Comparison of ENCODE assay signal across 1 cellular context in the genomic region with DNA sequence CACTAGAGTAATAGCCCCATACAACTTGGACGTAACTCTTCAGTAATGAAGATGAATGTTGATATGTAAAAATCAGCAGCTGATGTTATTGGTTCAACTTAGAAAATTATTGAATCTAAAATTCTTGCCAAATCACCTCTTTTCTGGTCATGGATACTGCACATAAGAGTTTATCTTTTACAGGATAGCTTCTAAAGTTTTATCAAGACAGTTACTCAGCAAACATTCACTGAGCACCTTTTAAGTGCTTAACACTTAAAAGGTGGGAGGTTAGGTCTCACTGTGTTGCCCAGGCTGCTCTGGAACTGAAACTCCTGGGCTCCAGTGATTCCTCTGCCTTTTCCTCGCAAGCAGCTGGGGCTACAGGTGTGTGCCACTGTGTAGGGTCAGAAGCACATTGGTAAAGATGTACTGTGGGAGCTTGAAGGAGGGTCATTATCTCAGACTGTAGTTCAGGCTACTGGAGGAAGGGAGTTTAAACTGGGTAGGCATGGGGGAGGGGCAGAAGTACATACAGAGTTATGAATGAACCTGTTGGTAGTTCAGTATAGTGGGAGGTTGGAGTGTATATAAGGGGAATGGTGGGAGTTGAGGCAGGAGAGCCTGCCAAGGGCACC.
TF ChIP-seq lines count a peak whose summit lies in the region.

No MANE protein-coding gene starts in this region.

TF ChIP-seq in K562, 482 proteins besides CTCF, POLR2A, EP300 and RAD21 (continued from another document and continues in another):
- TF ChIP-seq, protein P1, sequence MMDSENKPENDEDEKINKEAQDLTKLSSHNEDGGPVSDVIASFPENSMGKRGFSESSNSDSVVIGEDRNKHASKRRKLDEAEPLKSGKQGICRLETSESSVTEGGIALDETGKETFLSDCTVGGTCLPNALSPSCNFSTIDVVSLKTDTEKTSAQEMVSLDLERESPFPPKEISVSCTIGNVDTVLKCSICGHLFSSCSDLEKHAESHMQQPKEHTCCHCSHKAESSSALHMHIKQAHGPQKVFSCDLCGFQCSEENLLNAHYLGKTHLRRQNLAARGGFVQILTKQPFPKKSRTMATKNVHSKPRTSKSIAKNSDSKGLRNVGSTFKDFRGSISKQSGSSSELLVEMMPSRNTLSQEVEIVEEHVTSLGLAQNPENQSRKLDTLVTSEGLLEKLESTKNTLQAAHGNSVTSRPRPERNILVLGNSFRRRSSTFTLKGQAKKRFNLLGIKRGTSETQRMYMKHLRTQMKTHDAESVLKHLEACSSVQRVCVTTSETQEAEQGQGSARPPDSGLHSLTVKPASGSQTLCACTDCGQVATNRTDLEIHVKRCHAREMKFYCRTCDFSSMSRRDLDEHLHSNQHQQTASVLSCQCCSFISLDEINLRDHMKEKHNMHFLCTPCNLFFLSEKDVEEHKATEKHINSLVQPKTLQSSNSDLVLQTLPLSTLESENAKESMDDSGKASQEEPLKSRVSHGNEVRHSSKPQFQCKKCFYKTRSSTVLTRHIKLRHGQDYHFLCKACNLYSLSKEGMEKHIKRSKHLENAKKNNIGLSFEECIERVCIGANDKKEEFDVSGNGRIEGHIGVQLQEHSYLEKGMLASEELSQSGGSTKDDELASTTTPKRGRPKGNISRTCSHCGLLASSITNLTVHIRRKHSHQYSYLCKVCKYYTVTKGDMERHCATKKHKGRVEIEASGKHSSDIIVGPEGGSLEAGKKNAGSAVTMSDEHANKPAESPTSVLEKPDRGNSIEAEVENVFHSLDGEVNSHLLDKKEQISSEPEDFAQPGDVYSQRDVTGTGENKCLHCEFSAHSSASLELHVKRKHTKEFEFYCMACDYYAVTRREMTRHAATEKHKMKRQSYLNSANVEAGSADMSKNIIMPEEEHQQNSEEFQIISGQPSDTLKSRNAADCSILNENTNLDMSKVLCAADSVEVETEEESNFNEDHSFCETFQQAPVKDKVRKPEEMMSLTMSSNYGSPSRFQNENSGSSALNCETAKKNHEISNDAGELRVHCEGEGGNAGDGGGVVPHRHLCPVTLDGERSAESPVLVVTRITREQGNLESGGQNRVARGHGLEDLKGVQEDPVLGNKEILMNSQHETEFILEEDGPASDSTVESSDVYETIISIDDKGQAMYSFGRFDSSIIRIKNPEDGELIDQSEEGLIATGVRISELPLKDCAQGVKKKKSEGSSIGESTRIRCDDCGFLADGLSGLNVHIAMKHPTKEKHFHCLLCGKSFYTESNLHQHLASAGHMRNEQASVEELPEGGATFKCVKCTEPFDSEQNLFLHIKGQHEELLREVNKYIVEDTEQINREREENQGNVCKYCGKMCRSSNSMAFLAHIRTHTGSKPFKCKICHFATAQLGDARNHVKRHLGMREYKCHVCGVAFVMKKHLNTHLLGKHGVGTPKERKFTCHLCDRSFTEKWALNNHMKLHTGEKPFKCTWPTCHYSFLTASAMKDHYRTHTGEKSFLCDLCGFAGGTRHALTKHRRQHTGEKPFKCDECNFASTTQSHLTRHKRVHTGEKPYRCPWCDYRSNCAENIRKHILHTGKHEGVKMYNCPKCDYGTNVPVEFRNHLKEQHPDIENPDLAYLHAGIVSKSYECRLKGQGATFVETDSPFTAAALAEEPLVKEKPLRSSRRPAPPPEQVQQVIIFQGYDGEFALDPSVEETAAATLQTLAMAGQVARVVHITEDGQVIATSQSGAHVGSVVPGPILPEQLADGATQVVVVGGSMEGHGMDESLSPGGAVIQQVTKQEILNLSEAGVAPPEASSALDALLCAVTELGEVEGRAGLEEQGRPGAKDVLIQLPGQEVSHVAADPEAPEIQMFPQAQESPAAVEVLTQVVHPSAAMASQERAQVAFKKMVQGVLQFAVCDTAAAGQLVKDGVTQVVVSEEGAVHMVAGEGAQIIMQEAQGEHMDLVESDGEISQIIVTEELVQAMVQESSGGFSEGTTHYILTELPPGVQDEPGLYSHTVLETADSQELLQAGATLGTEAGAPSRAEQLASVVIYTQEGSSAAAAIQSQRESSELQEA (IDR thresholded peaks at IDR 0.05; ENCODE audit: low read depth) = no peak
- no peak for TF ChIP-seq ZNF347 (CRISPR knock-in tag; IDR thresholded peaks at IDR 0.05; ENCODE audit: low read depth)
- TF ChIP-seq HNRNPH1 (optimal IDR thresholded peaks at IDR 0.05; ENCODE audit: low read depth, low read length) = no peak
- TF ChIP-seq ILK (tag; IDR thresholded peaks at IDR 0.05; ENCODE audit: borderline replicate concordance, low read depth) = no peak
- no peak for TF ChIP-seq TEAD2 (tag; IDR thresholded peaks at IDR 0.05)
- TF ChIP-seq, protein P2, sequence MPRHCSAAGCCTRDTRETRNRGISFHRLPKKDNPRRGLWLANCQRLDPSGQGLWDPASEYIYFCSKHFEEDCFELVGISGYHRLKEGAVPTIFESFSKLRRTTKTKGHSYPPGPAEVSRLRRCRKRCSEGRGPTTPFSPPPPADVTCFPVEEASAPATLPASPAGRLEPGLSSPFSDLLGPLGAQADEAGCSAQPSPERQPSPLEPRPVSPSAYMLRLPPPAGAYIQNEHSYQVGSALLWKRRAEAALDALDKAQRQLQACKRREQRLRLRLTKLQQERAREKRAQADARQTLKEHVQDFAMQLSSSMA (CRISPR knock-in tag; IDR thresholded peaks at IDR 0.05) = no peak
- TF ChIP-seq PTRF (tag; IDR thresholded peaks at IDR 0.05) = no peak
- no peak for TF ChIP-seq CREBBP (IDR thresholded peaks at IDR 0.05; ENCODE audit: low read depth, low read length)
- TF ChIP-seq, protein P3, sequence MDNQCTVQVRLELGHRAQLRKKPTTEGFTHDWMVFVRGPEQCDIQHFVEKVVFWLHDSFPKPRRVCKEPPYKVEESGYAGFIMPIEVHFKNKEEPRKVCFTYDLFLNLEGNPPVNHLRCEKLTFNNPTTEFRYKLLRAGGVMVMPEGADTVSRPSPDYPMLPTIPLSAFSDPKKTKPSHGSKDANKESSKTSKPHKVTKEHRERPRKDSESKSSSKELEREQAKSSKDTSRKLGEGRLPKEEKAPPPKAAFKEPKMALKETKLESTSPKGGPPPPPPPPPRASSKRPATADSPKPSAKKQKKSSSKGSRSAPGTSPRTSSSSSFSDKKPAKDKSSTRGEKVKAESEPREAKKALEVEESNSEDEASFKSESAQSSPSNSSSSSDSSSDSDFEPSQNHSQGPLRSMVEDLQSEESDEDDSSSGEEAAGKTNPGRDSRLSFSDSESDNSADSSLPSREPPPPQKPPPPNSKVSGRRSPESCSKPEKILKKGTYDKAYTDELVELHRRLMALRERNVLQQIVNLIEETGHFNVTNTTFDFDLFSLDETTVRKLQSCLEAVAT (IDR thresholded peaks at IDR 0.05) = 0 out of 4 replicates have a peak, but pooled peaks of 1 of the 2 experiments have one; percentile 29
- TF ChIP-seq ZNF253 (CRISPR knock-in tag; conservative IDR thresholded peaks at IDR 0.05) = no peak
- peak; percentile 25; the same call in 1 of the 2 replicates for TF ChIP-seq CHD2 (IDR thresholded peaks at IDR 0.05; ENCODE audit: low read depth, low read length)
- TF ChIP-seq PCBP1 (IDR thresholded peaks at IDR 0.05; ENCODE audit: low read depth, low read length, poor library complexity, severe bottlenecking) = no peak
- TF ChIP-seq, protein P4, sequence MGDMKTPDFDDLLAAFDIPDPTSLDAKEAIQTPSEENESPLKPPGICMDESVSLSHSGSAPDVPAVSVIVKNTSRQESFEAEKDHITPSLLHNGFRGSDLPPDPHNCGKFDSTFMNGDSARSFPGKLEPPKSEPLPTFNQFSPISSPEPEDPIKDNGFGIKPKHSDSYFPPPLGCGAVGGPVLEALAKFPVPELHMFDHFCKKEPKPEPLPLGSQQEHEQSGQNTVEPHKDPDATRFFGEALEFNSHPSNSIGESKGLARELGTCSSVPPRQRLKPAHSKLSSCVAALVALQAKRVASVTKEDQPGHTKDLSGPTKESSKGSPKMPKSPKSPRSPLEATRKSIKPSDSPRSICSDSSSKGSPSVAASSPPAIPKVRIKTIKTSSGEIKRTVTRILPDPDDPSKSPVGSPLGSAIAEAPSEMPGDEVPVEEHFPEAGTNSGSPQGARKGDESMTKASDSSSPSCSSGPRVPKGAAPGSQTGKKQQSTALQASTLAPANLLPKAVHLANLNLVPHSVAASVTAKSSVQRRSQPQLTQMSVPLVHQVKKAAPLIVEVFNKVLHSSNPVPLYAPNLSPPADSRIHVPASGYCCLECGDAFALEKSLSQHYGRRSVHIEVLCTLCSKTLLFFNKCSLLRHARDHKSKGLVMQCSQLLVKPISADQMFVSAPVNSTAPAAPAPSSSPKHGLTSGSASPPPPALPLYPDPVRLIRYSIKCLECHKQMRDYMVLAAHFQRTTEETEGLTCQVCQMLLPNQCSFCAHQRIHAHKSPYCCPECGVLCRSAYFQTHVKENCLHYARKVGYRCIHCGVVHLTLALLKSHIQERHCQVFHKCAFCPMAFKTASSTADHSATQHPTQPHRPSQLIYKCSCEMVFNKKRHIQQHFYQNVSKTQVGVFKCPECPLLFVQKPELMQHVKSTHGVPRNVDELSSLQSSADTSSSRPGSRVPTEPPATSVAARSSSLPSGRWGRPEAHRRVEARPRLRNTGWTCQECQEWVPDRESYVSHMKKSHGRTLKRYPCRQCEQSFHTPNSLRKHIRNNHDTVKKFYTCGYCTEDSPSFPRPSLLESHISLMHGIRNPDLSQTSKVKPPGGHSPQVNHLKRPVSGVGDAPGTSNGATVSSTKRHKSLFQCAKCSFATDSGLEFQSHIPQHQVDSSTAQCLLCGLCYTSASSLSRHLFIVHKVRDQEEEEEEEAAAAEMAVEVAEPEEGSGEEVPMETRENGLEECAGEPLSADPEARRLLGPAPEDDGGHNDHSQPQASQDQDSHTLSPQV (IDR thresholded peaks at IDR 0.05) = 0 out of 2 replicates have a peak, but pooled peaks have one; percentile 47
- 0 out of 2 replicates have a peak, but pooled peaks have one; percentile 55 for TF ChIP-seq HDGF (IDR thresholded peaks at IDR 0.05)
- TF ChIP-seq CHCHD3 (CRISPR knock-in tag; IDR thresholded peaks at IDR 0.05) = no peak
- TF ChIP-seq, protein P5, sequence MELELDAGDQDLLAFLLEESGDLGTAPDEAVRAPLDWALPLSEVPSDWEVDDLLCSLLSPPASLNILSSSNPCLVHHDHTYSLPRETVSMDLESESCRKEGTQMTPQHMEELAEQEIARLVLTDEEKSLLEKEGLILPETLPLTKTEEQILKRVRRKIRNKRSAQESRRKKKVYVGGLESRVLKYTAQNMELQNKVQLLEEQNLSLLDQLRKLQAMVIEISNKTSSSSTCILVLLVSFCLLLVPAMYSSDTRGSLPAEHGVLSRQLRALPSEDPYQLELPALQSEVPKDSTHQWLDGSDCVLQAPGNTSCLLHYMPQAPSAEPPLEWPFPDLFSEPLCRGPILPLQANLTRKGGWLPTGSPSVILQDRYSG (tag; conservative IDR thresholded peaks at IDR 0.05; ENCODE audit: low read depth) = no peak
- no peak for TF ChIP-seq NUFIP1 (IDR thresholded peaks at IDR 0.05; ENCODE audit: partially characterized antibody)
- TF ChIP-seq ERF (CRISPR knock-in tag; IDR thresholded peaks at IDR 0.05) = no peak
- peak; percentile 51; the same call in 1 of the 2 replicates for TF ChIP-seq ARID1B (IDR thresholded peaks at IDR 0.05)
- no peak for TF ChIP-seq ASH1L (IDR thresholded peaks at IDR 0.05; ENCODE audit: borderline replicate concordance, low read depth, partially characterized antibody)
- TF ChIP-seq, protein P6, sequence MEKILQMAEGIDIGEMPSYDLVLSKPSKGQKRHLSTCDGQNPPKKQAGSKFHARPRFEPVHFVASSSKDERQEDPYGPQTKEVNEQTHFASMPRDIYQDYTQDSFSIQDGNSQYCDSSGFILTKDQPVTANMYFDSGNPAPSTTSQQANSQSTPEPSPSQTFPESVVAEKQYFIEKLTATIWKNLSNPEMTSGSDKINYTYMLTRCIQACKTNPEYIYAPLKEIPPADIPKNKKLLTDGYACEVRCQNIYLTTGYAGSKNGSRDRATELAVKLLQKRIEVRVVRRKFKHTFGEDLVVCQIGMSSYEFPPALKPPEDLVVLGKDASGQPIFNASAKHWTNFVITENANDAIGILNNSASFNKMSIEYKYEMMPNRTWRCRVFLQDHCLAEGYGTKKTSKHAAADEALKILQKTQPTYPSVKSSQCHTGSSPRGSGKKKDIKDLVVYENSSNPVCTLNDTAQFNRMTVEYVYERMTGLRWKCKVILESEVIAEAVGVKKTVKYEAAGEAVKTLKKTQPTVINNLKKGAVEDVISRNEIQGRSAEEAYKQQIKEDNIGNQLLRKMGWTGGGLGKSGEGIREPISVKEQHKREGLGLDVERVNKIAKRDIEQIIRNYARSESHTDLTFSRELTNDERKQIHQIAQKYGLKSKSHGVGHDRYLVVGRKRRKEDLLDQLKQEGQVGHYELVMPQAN (IDR thresholded peaks at IDR 0.05; ENCODE audit: borderline replicate concordance) = no peak
- no peak for TF ChIP-seq ZFX (CRISPR knock-in tag; IDR thresholded peaks at IDR 0.05)
- TF ChIP-seq, protein P7, sequence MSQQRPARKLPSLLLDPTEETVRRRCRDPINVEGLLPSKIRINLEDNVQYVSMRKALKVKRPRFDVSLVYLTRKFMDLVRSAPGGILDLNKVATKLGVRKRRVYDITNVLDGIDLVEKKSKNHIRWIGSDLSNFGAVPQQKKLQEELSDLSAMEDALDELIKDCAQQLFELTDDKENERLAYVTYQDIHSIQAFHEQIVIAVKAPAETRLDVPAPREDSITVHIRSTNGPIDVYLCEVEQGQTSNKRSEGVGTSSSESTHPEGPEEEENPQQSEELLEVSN (IDR thresholded peaks at IDR 0.05; ENCODE audit: borderline replicate concordance in 1 of 2, extremely low read depth in 1 of 2, insufficient read depth in 1 of 2, insufficient read length in 1 of 2, low read depth in 1 of 2, low read length in 1 of 2, poor library complexity in 1 of 2, severe bottlenecking in 1 of 2) = no peak
- no peak for TF ChIP-seq GABPA (tag; conservative IDR thresholded peaks at IDR 0.05; ENCODE audit: low read depth)
- TF ChIP-seq NEUROD1 (IDR thresholded peaks at IDR 0.05; ENCODE audit: borderline replicate concordance, low read depth, low read length, partially characterized antibody) = no peak
- TF ChIP-seq POLR2H (tag; IDR thresholded peaks at IDR 0.05; ENCODE audit: low read depth) = no peak
- TF ChIP-seq, protein P8, sequence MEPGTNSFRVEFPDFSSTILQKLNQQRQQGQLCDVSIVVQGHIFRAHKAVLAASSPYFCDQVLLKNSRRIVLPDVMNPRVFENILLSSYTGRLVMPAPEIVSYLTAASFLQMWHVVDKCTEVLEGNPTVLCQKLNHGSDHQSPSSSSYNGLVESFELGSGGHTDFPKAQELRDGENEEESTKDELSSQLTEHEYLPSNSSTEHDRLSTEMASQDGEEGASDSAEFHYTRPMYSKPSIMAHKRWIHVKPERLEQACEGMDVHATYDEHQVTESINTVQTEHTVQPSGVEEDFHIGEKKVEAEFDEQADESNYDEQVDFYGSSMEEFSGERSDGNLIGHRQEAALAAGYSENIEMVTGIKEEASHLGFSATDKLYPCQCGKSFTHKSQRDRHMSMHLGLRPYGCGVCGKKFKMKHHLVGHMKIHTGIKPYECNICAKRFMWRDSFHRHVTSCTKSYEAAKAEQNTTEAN (CRISPR knock-in tag; IDR thresholded peaks at IDR 0.05) = no peak
- peak; percentile 32 for TF ChIP-seq TBP (optimal IDR thresholded peaks at IDR 0.05; ENCODE audit: low read depth, low read length)
- TF ChIP-seq, protein P9, sequence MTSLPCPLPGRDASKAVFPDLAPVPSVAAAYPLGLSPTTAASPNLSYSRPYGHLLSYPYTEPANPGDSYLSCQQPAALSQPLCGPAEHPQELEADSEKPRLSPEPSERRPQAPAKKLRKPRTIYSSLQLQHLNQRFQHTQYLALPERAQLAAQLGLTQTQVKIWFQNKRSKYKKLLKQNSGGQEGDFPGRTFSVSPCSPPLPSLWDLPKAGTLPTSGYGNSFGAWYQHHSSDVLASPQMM (CRISPR knock-in tag; IDR thresholded peaks at IDR 0.05) = no peak
- TF ChIP-seq PCBP2 (IDR thresholded peaks at IDR 0.05; ENCODE audit: low read depth, low read length, poor library complexity, severe bottlenecking) = no peak
